11 cellular contexts compared by ENCODE assay signal in genomic region chr3:4588410-4588809, GRCh38.
DNase-seq lines count a peak whose midpoint lies in the region; ATAC-seq and TF ChIP-seq lines count a peak whose summit lies in the region.
"Had no signal": no experiment of that assay in that cellular context is flagged by ENCODE, and none has a peak within 500 bp of the region (broad histone marks: within the 10 kb centered on the region; RNA-seq: fewer than 3 reads in every experiment).

No MANE protein-coding gene starts in this region.

- H3K79me2 ChIP-seq in GM23248 (ENCODE audit: insufficient read depth) (no peaks in the 10 kb centered on the region), smooth muscle cell (ENCODE audit: low read depth) (no peaks in the 10 kb centered on the region)

- peak; percentile 79 for DNase-seq in GM23248
- DNase-seq in OCI-M1 (lab: John Stamatoyannopoulos, UW) = peak; percentile 26
- DNase-seq in fibroblast of gingiva (ENCODE audit: low read depth) = peak; percentile 21
- no peak for DNase-seq in smooth muscle cell (lab: John Stamatoyannopoulos, UW; ENCODE audit: unreplicated experiment)
- no peak for DNase-seq in medulla oblongata (ENCODE audit: extremely low spot score)
- DNase-seq in CD14-positive monocyte (ENCODE audit: low spot score) = no peak
- DNase-seq in type B pancreatic cell (ENCODE audit: extremely low spot score, unreplicated experiment) = no peak
- DNase-seq: MM.1S; stimulated activated CD4-positive, alpha-beta T cell treated with anti-CD3 and anti-CD28 coated beads, Interleukin-12 subunit alpha, Interleukin-12 subunit beta, amount 100 ng/mL, for 4 hours; trophoblast cell had no signal

- TF ChIP-seq CTCF in smooth muscle cell (IDR thresholded peaks at IDR 0.05; ENCODE audit: borderline replicate concordance, insufficient read depth, poor library complexity, severe bottlenecking) (no peak), CD14-positive monocyte (IDR thresholded peaks at IDR 0.05) (no peak), type B pancreatic cell (conservative IDR thresholded peaks at IDR 0.05) (no peak)

- H3K4me2 ChIP-seq in GM23248 (ENCODE audit: unreplicated experiment) (no peak overlapping the region), smooth muscle cell (peak overlapping the region; percentile 22)

- H3K27ac Mint-ChIP-seq in CD14-positive monocyte (no peak overlapping the region), type B pancreatic cell (no peak overlapping the region)

- 5 to 7% methylated on average over 3 of the region's 3 CpGs for WGBS in GM23248 (ENCODE audit: low coverage in 1 of 2, low lambda C conversion rate in 2 of 2, missing lambda C conversion rate in 2 of 2), 2 experiments
- WGBS in smooth muscle cell (ENCODE audit: low lambda C conversion rate) = 34% methylated on average over 3 of the region's 3 CpGs

- H3K4me3 ChIP-seq in GM23248 (no peak overlapping the region), smooth muscle cell (no peak overlapping the region)

- H3K9me2 ChIP-seq in GM23248 (ENCODE audit: insufficient read depth) = no peaks in the 10 kb centered on the region

- peaks cover 0 to 6% (median 2%) of the 10 kb centered on the region in 7 donors for H3K9me3 Mint-ChIP-seq in CD14-positive monocyte
- no peaks in the 10 kb centered on the region for H3K9me3 Mint-ChIP-seq in type B pancreatic cell

- H3K4me1 Mint-ChIP-seq in CD14-positive monocyte = peaks cover 69% of the 10 kb centered on the region
- peaks cover 32% of the 10 kb centered on the region for H3K4me1 Mint-ChIP-seq in type B pancreatic cell (ENCODE audit: unreplicated experiment)

- H2AFZ ChIP-seq in GM23248 (no peak overlapping the region), smooth muscle cell (ENCODE audit: low read depth) (no peak overlapping the region)

- ATAC-seq in esophagus mucosa = no peak

- H3F3A ChIP-seq in GM23248 (ENCODE audit: insufficient read depth) (peaks cover 14% of the 10 kb centered on the region; the same call in 1 of the 2 replicates), smooth muscle cell (ENCODE audit: low read depth) (no peaks in the 10 kb centered on the region)

- H3K36me3 Mint-ChIP-seq in CD14-positive monocyte = peaks cover 8 to 17% of the 10 kb centered on the region in 2 donors
- H3K36me3 Mint-ChIP-seq in type B pancreatic cell = no peaks in the 10 kb centered on the region

- H3K4me3 Mint-ChIP-seq in CD14-positive monocyte = no peak overlapping the region
- no peak overlapping the region for H3K4me3 Mint-ChIP-seq in type B pancreatic cell

- in situ Hi-C loops in GM23248 (cut with MboI) = no loop called here

- intact Hi-C loops in CD14-positive monocyte (cut with micrococcal nuclease) = no loop called here

- H4K20me1 ChIP-seq in GM23248 (ENCODE audit: insufficient read depth) (no peaks in the 10 kb centered on the region), smooth muscle cell (ENCODE audit: low read depth) (no peaks in the 10 kb centered on the region)

- H3K4me1 ChIP-seq in GM23248 (ENCODE audit: insufficient read depth) (peaks cover 10% of the 10 kb centered on the region), smooth muscle cell (ENCODE audit: low read depth) (peaks cover 4% of the 10 kb centered on the region)

- H3K9me3 ChIP-seq in GM23248 (ENCODE audit: low read depth) (no peaks in the 10 kb centered on the region), smooth muscle cell (replicated peaks; ENCODE audit: low read depth) (no peaks in the 10 kb centered on the region)

- H3K27ac ChIP-seq in GM23248 (no peak overlapping the region), smooth muscle cell (ENCODE audit: low read depth) (no peak overlapping the region)

- H3K27me3 ChIP-seq in GM23248 (replicated peaks; ENCODE audit: insufficient read depth) = no peaks in the 10 kb centered on the region; the same call in 1 of the 2 replicates
- H3K27me3 ChIP-seq in smooth muscle cell (ENCODE audit: low read depth) = no peaks in the 10 kb centered on the region

- H3K9ac ChIP-seq in GM23248 = no peak overlapping the region
- H3K9ac ChIP-seq in smooth muscle cell (ENCODE audit: low read depth) = no peak overlapping the region

- H3K36me3 ChIP-seq in GM23248 (ENCODE audit: low read depth) (no peaks in the 10 kb centered on the region), smooth muscle cell (ENCODE audit: low read depth) (no peaks in the 10 kb centered on the region)

- H3K27me3 Mint-ChIP-seq in CD14-positive monocyte (ENCODE audit: low read depth in 3 of 3) = no peaks in the 10 kb centered on the region
- no peaks in the 10 kb centered on the region for H3K27me3 Mint-ChIP-seq in type B pancreatic cell

Comparison
In these comparisons a context has a peak if more than half of its experiments do, and no peak if none do; other contexts are left out.
1. DNase-seq: peak in GM23248 (single experiment), OCI-M1 (single experiment) and fibroblast of gingiva (single experiment); none in smooth muscle cell (single experiment), medulla oblongata (single experiment), CD14-positive monocyte (single experiment) and type B pancreatic cell (single experiment).